In genomic region chr1:34870395-34870794, GRCh38 we compare ENCODE assay signal across 1 cellular context.
TF ChIP-seq lines count a peak whose summit lies in the region.

No MANE protein-coding gene starts in this region.

TF ChIP-seq in K562, 482 proteins besides CTCF, POLR2A, EP300 and RAD21:
- peak; percentile 69 for TF ChIP-seq CTBP1 (IDR thresholded peaks at IDR 0.05; ENCODE audit: borderline replicate concordance)
- TF ChIP-seq ADNP (tag; IDR thresholded peaks at IDR 0.05), result no peak
- TF ChIP-seq NFIC (IDR thresholded peaks at IDR 0.05), result 0 out of 2 replicates have a peak, but pooled peaks have one; percentile 26
- no peak for TF ChIP-seq RFX5 (IDR thresholded peaks at IDR 0.05; ENCODE audit: low read depth, low read length)
- no peak for TF ChIP-seq ZNF57 (CRISPR knock-in tag; IDR thresholded peaks at IDR 0.05)
- TF ChIP-seq RCOR1 (IDR thresholded peaks at IDR 0.05; ENCODE audit: borderline replicate concordance in 1 of 2, low read depth in 2 of 2, low read length in 2 of 2), result 0 out of 4 replicates have a peak, but pooled peaks of 1 of the 2 experiments have one; percentile 46
- TF ChIP-seq RFX1 (IDR thresholded peaks at IDR 0.05), result peak; percentile 82
TF ChIP-seq in K562: peak in this region for 4.
